Comparison of ENCODE assay signal across 8 cellular contexts in genomic region chr19:49555600-49556411, GRCh38. TPM values are rescaled to one million over a fixed set of nuclear protein-coding genes. Genes with fewer than 3 reads are reported as not detected.
DNase-seq lines count a peak whose midpoint lies in the region; ATAC-seq and TF ChIP-seq lines count a peak whose summit lies in the region.

No MANE protein-coding gene starts in this region.

- no peaks in the 10 kb centered on the region for H3K27me3 Mint-ChIP-seq in activated naive CD4-positive, alpha-beta T cell treated with anti-CD3 and anti-CD28 coated beads, Interleukin-2, amount 10 ng/mL, durations not matched to agents 7 days and 5 days

- H3K9me3 ChIP-seq in OCI-LY7 (ENCODE audit: low read length) (no peaks in the 10 kb centered on the region), iPS-18c (ENCODE audit: control insufficient read depth, insufficient read depth, low read length) (peaks cover 3% of the 10 kb centered on the region)

- CTCF ChIA-PET in OCI-LY7 (lab: Charles Lee; ENCODE audit: unreplicated experiment): no interaction called here
- CTCF ChIA-PET in activated naive CD4-positive, alpha-beta T cell treated with anti-CD3 and anti-CD28 coated beads, Interleukin-2, amount 10 ng/mL, durations not matched to agents 7 days and 5 days (lab: Charles Lee): interaction anchor here (1.0 to 5.6 kb wide), 4 partner anchors 9 to 80 kb away, joined by 3 to 60 read pairs (median 6); no protein-coding TSS in a partner anchor

- H3K4me3 ChIP-seq in OCI-LY7 (ENCODE audit: low read depth, low read length, poor library complexity, severe bottlenecking) (no peak overlapping the region), iPS-18c (ENCODE audit: insufficient read depth, low read depth, low read length) (peak overlapping the region; percentile 47)

- no peaks in the 10 kb centered on the region for H4K20me1 ChIP-seq in OCI-LY7 (ENCODE audit: insufficient read depth, low read length)

- no peak overlapping the region for H3K27ac ChIP-seq in OCI-LY7 (ENCODE audit: low read depth, low read length, poor library complexity, severe bottlenecking)

- no peaks in the 10 kb centered on the region for H3K4me1 ChIP-seq in OCI-LY7 (ENCODE audit: insufficient read depth, low read length, poor library complexity, severe bottlenecking)

- H3K9me3 Mint-ChIP-seq in activated naive CD4-positive, alpha-beta T cell treated with anti-CD3 and anti-CD28 coated beads, Interleukin-2, amount 10 ng/mL, durations not matched to agents 7 days and 5 days: no peaks in the 10 kb centered on the region

- H3K4me3 Mint-ChIP-seq in activated naive CD4-positive, alpha-beta T cell treated with anti-CD3 and anti-CD28 coated beads, Interleukin-2, amount 10 ng/mL, durations not matched to agents 7 days and 5 days: peak overlapping the region; percentile 53

- DNase-seq in CD1c-positive myeloid dendritic cell (ENCODE audit: extremely low spot score) (peak; percentile 51), OCI-LY7 (ENCODE audit: low spot score) (peak; percentile 71)
- DNase-seq in activated naive CD4-positive, alpha-beta T cell treated with anti-CD3 and anti-CD28 coated beads, Interleukin-2, amount 10 ng/mL, durations not matched to agents 7 days and 5 days: peak; percentile 95
- peak in 2 of 3 experiments; percentile 66 to 70 for DNase-seq in stimulated activated CD4-positive, alpha-beta T cell treated with anti-CD3 and anti-CD28 coated beads, TNF-alpha, amount 100 ng/mL, for 4 hours (ENCODE audit: low read depth in 3 of 3)

- TF ChIP-seq CTCF in OCI-LY7 (conservative IDR thresholded peaks at IDR 0.05; ENCODE audit: low read length): no peak

- ATAC-seq in GM21737 (IDR thresholded peaks at IDR 0.05; ENCODE audit: unreplicated experiment) (no peak), GM18873 (IDR thresholded peaks at IDR 0.05; ENCODE audit: low FRiP score, unreplicated experiment) (no peak), HG03565 (IDR thresholded peaks at IDR 0.05; ENCODE audit: unreplicated experiment) (no peak)

- peaks cover 84% of the 10 kb centered on the region for H3K4me1 Mint-ChIP-seq in activated naive CD4-positive, alpha-beta T cell treated with anti-CD3 and anti-CD28 coated beads, Interleukin-2, amount 10 ng/mL, durations not matched to agents 7 days and 5 days

- H3K9me2 ChIP-seq in OCI-LY7 (ENCODE audit: insufficient read depth, low read length): no peaks in the 10 kb centered on the region

- intact Hi-C loops in OCI-LY7 (cut with micrococcal nuclease; ENCODE audit: unreplicated experiment): no loop called here

- peaks cover 70% of the 10 kb centered on the region for H3K36me3 Mint-ChIP-seq in activated naive CD4-positive, alpha-beta T cell treated with anti-CD3 and anti-CD28 coated beads, Interleukin-2, amount 10 ng/mL, durations not matched to agents 7 days and 5 days

- H3K4me2 ChIP-seq in OCI-LY7 (ENCODE audit: low read length): no peak overlapping the region

- BruUV-seq in OCI-LY7 (replicated peaks; lab: Mats Ljungman, UMichigan): no TSS peak

- POLR2A ChIA-PET in OCI-LY7 (lab: Charles Lee): no interaction called here

- no peak overlapping the region for H2AFZ ChIP-seq in OCI-LY7 (ENCODE audit: low read length)

- H3K36me3 ChIP-seq in OCI-LY7 (ENCODE audit: insufficient read depth, low read length): peaks cover 38% of the 10 kb centered on the region; the same call in 1 of the 2 replicates

- H3K27ac Mint-ChIP-seq in activated naive CD4-positive, alpha-beta T cell treated with anti-CD3 and anti-CD28 coated beads, Interleukin-2, amount 10 ng/mL, durations not matched to agents 7 days and 5 days: peak overlapping the region; percentile 98

- H3K79me2 ChIP-seq in OCI-LY7 (ENCODE audit: insufficient read depth, low read depth, low read length): no peaks in the 10 kb centered on the region

RNA-seq across cellular contexts. Expression of gene NOSIP, which starts 24.6 kb away (rescaled TPM):
- total RNA-seq in OCI-LY7 (2014; rRNA removed; shearing (Covaris generic)): 74.7 and 84.0 TPM in 2 replicates
- 35.1 and 42.7 TPM in 2 replicates for total RNA-seq in OCI-LY7 (2022)

RNA-seq across cellular contexts. Expression of gene PRRG2, which starts 25.3 kb away (rescaled TPM):
- 2.7 and 4.7 TPM in 2 replicates for total RNA-seq in OCI-LY7 (2014; rRNA removed; shearing (Covaris generic))
- 2.4 TPM in 2 replicates for total RNA-seq in OCI-LY7 (2022)

RNA-seq across cellular contexts. Expression of gene RCN3, which starts 28.0 kb away (rescaled TPM):
- total RNA-seq in OCI-LY7 (2014; rRNA removed; shearing (Covaris generic)): 0.77 and 1.4 TPM in 2 replicates
- total RNA-seq in OCI-LY7 (2022): 1.3 and 2.1 TPM in 2 replicates

RNA-seq across cellular contexts. Expression of gene PRR12, which starts 35.2 kb away (rescaled TPM):
- total RNA-seq in OCI-LY7 (2014; rRNA removed; shearing (Covaris generic)): 5.1 and 6.5 TPM in 2 replicates
- 32.8 and 40.0 TPM in 2 replicates for total RNA-seq in OCI-LY7 (2022)

RNA-seq across cellular contexts. Expression of gene FCGRT, which starts 43.3 kb away (rescaled TPM):
- total RNA-seq in OCI-LY7 (2014; rRNA removed; shearing (Covaris generic)): 19.4 and 20.9 TPM in 2 replicates
- 10.7 and 11.6 TPM in 2 replicates for total RNA-seq in OCI-LY7 (2022)
